Comparison of ENCODE assay signal across 9 cellular contexts in genomic region chrX:13092455-13092941, GRCh38. TPM values are rescaled to one million over a fixed set of nuclear protein-coding genes. Genes with fewer than 3 reads are reported as not detected.
DNase-seq lines count a peak whose midpoint lies in the region; ATAC-seq lines count a peak whose summit lies in the region.
"Had no signal": no experiment of that assay in that cellular context is flagged by ENCODE, and none has a peak within 500 bp of the region (broad histone marks: within the 10 kb centered on the region; RNA-seq: fewer than 3 reads in every experiment).

No MANE protein-coding gene starts in this region.

- intact Hi-C loops in activated CD4-positive, alpha-beta T cell treated with anti-CD3 and anti-CD28 coated beads, Interleukin-2, amount 10 ng/mL, durations not matched to agents 24 days and 14 days (cut with micrococcal nuclease): loop anchor here (1.0 to 10.0 kb wide), 13 partner anchors 16 to 935 kb away; partner anchors contain the start of genes GEMIN8, OFD1, PRPS2 and TCEANC

- peaks cover 65% of the 10 kb centered on the region for H3K4me1 Mint-ChIP-seq in activated CD4-positive, alpha-beta T cell treated with anti-CD3 and anti-CD28 coated beads, Interleukin-2, amount 10 ng/mL, durations not matched to agents 24 days and 14 days

- H3K27ac Mint-ChIP-seq in activated CD4-positive, alpha-beta T cell treated with anti-CD3 and anti-CD28 coated beads, Interleukin-2, amount 10 ng/mL, durations not matched to agents 24 days and 14 days: peak overlapping the region; percentile 94

- DNase-seq in activated CD4-positive, alpha-beta T cell treated with anti-CD3 and anti-CD28 coated beads, Interleukin-2, amount 10 ng/mL, durations not matched to agents 24 days and 14 days: peak; percentile 92
- DNase-seq in globus pallidus (ENCODE audit: low spot score) (peak; percentile 33), NCI-H2196 (lab: John Stamatoyannopoulos, UW; ENCODE audit: unreplicated experiment) (no peak), LoVo (ENCODE audit: low spot score) (no peak), EL (no peak)
- DNase-seq in stimulated activated CD8-positive, alpha-beta memory T cell treated with anti-CD3 and anti-CD28 coated beads, Interleukin-7, amount 100 ng/mL, for 4 hours (ENCODE audit: low read depth in 2 of 2): peak; percentile 63 to 71

- peak; percentile 56 for ATAC-seq in GM19043 (IDR thresholded peaks at IDR 0.05; ENCODE audit: low read depth, unreplicated experiment)
- peak; percentile 72 for ATAC-seq in HG03175 (IDR thresholded peaks at IDR 0.05; ENCODE audit: unreplicated experiment)

- H3K9me3 Mint-ChIP-seq in activated CD4-positive, alpha-beta T cell treated with anti-CD3 and anti-CD28 coated beads, Interleukin-2, amount 10 ng/mL, durations not matched to agents 24 days and 14 days: no peaks in the 10 kb centered on the region

- peak overlapping the region; percentile 62 for H3K4me3 Mint-ChIP-seq in activated CD4-positive, alpha-beta T cell treated with anti-CD3 and anti-CD28 coated beads, Interleukin-2, amount 10 ng/mL, durations not matched to agents 24 days and 14 days

- H3K27me3 Mint-ChIP-seq in activated CD4-positive, alpha-beta T cell treated with anti-CD3 and anti-CD28 coated beads, Interleukin-2, amount 10 ng/mL, durations not matched to agents 24 days and 14 days: no peaks in the 10 kb centered on the region

- H3K36me3 Mint-ChIP-seq in activated CD4-positive, alpha-beta T cell treated with anti-CD3 and anti-CD28 coated beads, Interleukin-2, amount 10 ng/mL, durations not matched to agents 24 days and 14 days (ENCODE audit: low read depth): no peaks in the 10 kb centered on the region

RNA-seq across cellular contexts. Expression of gene FAM9C, which starts 48.1 kb away (rescaled TPM):
- not detected in 2 replicates for total RNA-seq in activated CD4-positive, alpha-beta T cell treated with anti-CD3 and anti-CD28 coated beads, Interleukin-2, amount 10 ng/mL, durations not matched to agents 24 days and 14 days
- total RNA-seq: lung microvascular endothelial cell had no signal

Comparison
In these comparisons a context has a peak if more than half of its experiments do, and no peak if none do; other contexts are left out.
1. DNase-seq: peak in activated CD4-positive, alpha-beta T cell treated with anti-CD3 and anti-CD28 coated beads, Interleukin-2, amount 10 ng/mL, durations not matched to agents 24 days and 14 days (single experiment), globus pallidus (single experiment) and stimulated activated CD8-positive, alpha-beta memory T cell treated with anti-CD3 and anti-CD28 coated beads, Interleukin-7, amount 100 ng/mL, for 4 hours (2 of 2); none in NCI-H2196 (single experiment), LoVo (single experiment) and EL (single experiment).